ENCODE assay signal across 10 cellular contexts in the genomic region with DNA sequence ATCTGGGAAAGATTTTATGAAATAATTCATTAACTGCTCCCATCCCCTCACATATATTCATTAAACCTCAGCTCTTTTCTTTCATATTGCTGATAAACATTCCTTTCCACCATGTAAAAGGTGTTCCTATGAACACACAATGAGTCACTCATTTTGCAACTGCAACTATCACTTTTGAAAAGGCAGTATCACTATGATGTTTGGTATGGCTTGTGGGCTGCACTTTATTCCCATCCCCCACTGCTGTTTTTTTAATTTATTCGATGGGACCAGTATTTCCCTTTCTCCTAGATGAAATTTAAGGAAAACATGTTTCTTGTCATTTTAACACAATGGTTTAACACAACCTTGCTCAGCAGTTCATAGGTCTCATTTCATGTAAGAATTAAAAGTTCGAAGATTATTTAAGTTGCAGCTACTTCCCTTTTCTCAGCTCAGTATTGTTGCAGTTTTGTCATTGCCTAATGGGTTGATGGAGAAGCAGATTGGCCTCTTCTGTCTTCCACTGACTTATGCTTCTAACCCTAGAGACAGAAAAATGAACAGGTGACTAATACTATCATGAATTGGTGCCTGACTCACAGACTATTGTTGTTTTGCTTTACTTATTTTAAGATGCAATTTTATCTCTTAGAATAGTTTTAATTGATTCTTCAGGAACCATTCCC.
DNase-seq lines count a peak whose midpoint lies in the region; ATAC-seq and TF ChIP-seq lines count a peak whose summit lies in the region.
"Had no signal": no experiment of that assay in that cellular context is flagged by ENCODE, and none has a peak within 500 bp of the region (broad histone marks: within the 10 kb centered on the region; RNA-seq: fewer than 3 reads in every experiment).

No MANE protein-coding gene starts in this region.

- H3K27ac Mint-ChIP-seq in naive thymus-derived CD4-positive, alpha-beta T cell: no peak overlapping the region
- no peak overlapping the region for H3K27ac Mint-ChIP-seq in Caco-2 (ENCODE audit: unreplicated experiment)

- H3K4me3 Mint-ChIP-seq in naive thymus-derived CD4-positive, alpha-beta T cell: no peak overlapping the region
- no peak overlapping the region for H3K4me3 Mint-ChIP-seq in Caco-2 (ENCODE audit: unreplicated experiment)

- CTCF ChIA-PET in naive thymus-derived CD4-positive, alpha-beta T cell (lab: Charles Lee): no interaction called here
- CTCF ChIA-PET in Caco-2 (lab: Charles Lee): no interaction called here

- H3K27me3 ChIP-seq in spleen (replicated peaks in 1 of 7) (no peaks in the 10 kb centered on the region), Caco-2 (replicated peaks; ENCODE audit: control insufficient read depth, insufficient read depth, low read length) (no peaks in the 10 kb centered on the region)
- no peaks in the 10 kb centered on the region for H3K27me3 ChIP-seq in naive thymus-derived CD4-positive, alpha-beta T cell (ENCODE audit: control insufficient read depth in 2 of 2, insufficient read depth in 2 of 2, low read length in 2 of 2)
- H3K27me3 ChIP-seq: suprapubic skin had no signal

- ATAC-seq in GM19463 (IDR thresholded peaks at IDR 0.05; ENCODE audit: unreplicated experiment) (peak; percentile 91), HG03108 (IDR thresholded peaks at IDR 0.05; ENCODE audit: unreplicated experiment) (peak; percentile 86)
- no peak for ATAC-seq in naive thymus-derived CD4-positive, alpha-beta T cell

- H3K36me3 Mint-ChIP-seq in naive thymus-derived CD4-positive, alpha-beta T cell: no peaks in the 10 kb centered on the region
- H3K36me3 Mint-ChIP-seq in Caco-2 (ENCODE audit: insufficient read depth, unreplicated experiment): no peaks in the 10 kb centered on the region

- H3K4me3 ChIP-seq in spleen: no peak overlapping the region
- H3K4me3 ChIP-seq in naive thymus-derived CD4-positive, alpha-beta T cell (ENCODE audit: low read length): no peak overlapping the region
- no peak overlapping the region for H3K4me3 ChIP-seq in Caco-2 (ENCODE audit: low read depth, low read length)
- H3K4me3 ChIP-seq: suprapubic skin had no signal

- intact Hi-C loops in spleen (cut with DNase I; ENCODE audit: low total_unique reads) (no loop called here), Caco-2 (cut with micrococcal nuclease; ENCODE audit: unreplicated experiment) (no loop called here)
- intact Hi-C loops in naive thymus-derived CD4-positive, alpha-beta T cell (cut with micrococcal nuclease): no loop called here

- DNase-seq in GM10266 (ENCODE audit: extremely low spot score): peak; percentile 13
- DNase-seq in SIG-M5 (lab: John Stamatoyannopoulos, UW): peak; percentile 65
- no peak for DNase-seq in middle frontal gyrus (ENCODE audit: extremely low spot score, low spot score)
- no peak for DNase-seq in spleen
- no peak for DNase-seq in naive thymus-derived CD4-positive, alpha-beta T cell
- no peak for DNase-seq in Caco-2
- DNase-seq: DMS79 had no signal

- H3K36me3 ChIP-seq in spleen: no peaks in the 10 kb centered on the region
- no peaks in the 10 kb centered on the region for H3K36me3 ChIP-seq in naive thymus-derived CD4-positive, alpha-beta T cell (ENCODE audit: control insufficient read depth in 2 of 3, insufficient read depth in 3 of 3, low read length in 3 of 3)
- H3K36me3 ChIP-seq in Caco-2 (ENCODE audit: control insufficient read depth, insufficient read depth, low read length): no peaks in the 10 kb centered on the region
- H3K36me3 ChIP-seq: suprapubic skin had no signal

- H3K9me3 ChIP-seq in spleen (no peaks in the 10 kb centered on the region), Caco-2 (no peaks in the 10 kb centered on the region)
- no peaks in the 10 kb centered on the region for H3K9me3 ChIP-seq in naive thymus-derived CD4-positive, alpha-beta T cell (ENCODE audit: control insufficient read depth in 2 of 3, low read length in 3 of 3)
- H3K9me3 ChIP-seq: suprapubic skin had no signal

- peaks cover 0 to 15% (median 7%) of the 10 kb centered on the region in 5 donors for H3K27me3 Mint-ChIP-seq in naive thymus-derived CD4-positive, alpha-beta T cell
- no peaks in the 10 kb centered on the region for H3K27me3 Mint-ChIP-seq in Caco-2 (ENCODE audit: insufficient read depth, unreplicated experiment)

- WGBS in spleen, 5 donors: 61 to 82% (median 72%) methylated on average over 2 of the region's 2 CpGs

- TF ChIP-seq POLR2A in spleen (IDR thresholded peaks at IDR 0.05): no peak

- POLR2A ChIA-PET in naive thymus-derived CD4-positive, alpha-beta T cell (lab: Charles Lee): no interaction called here
- POLR2A ChIA-PET in Caco-2 (lab: Charles Lee): no interaction called here

- H3K9me3 Mint-ChIP-seq in naive thymus-derived CD4-positive, alpha-beta T cell: peaks cover 0 to 4% (median 0%) of the 10 kb centered on the region in 11 donors
- H3K9me3 Mint-ChIP-seq in Caco-2 (ENCODE audit: unreplicated experiment): no peaks in the 10 kb centered on the region

- BruUV-seq in Caco-2 (replicated peaks; lab: Mats Ljungman, UMichigan): no TSS peak

- TF ChIP-seq CTCF in GM10266 (IDR thresholded peaks at IDR 0.05; ENCODE audit: control insufficient read depth, insufficient read depth, low read depth, missing control alignments): no peak
- no peak for TF ChIP-seq CTCF in spleen (IDR thresholded peaks at IDR 0.05 in 8 of 11, conservative IDR thresholded peaks at IDR 0.05 in 3 of 11)
- TF ChIP-seq CTCF in Caco-2 (IDR thresholded peaks at IDR 0.05; ENCODE audit: insufficient read depth in 1 of 2, low read depth in 1 of 2, low read length in 1 of 2, severe bottlenecking in 1 of 2, unreplicated experiment in 1 of 2): no peak

- H3K4me1 ChIP-seq in spleen (no peaks in the 10 kb centered on the region), Caco-2 (no peaks in the 10 kb centered on the region)
- no peaks in the 10 kb centered on the region for H3K4me1 ChIP-seq in naive thymus-derived CD4-positive, alpha-beta T cell (ENCODE audit: control insufficient read depth in 2 of 2, insufficient read depth in 2 of 2, low read length in 2 of 2)
- H3K4me1 ChIP-seq: suprapubic skin had no signal

- no peak overlapping the region for H3K27ac ChIP-seq in spleen
- no peak overlapping the region for H3K27ac ChIP-seq in naive thymus-derived CD4-positive, alpha-beta T cell (ENCODE audit: low read depth, low read length)
- H3K27ac ChIP-seq: suprapubic skin had no signal

- H3K4me1 Mint-ChIP-seq in naive thymus-derived CD4-positive, alpha-beta T cell: no peaks in the 10 kb centered on the region
- no peaks in the 10 kb centered on the region for H3K4me1 Mint-ChIP-seq in Caco-2 (ENCODE audit: low read depth, unreplicated experiment)

Comparison
In these comparisons a context has a peak if more than half of its experiments do, and no peak if none do; other contexts are left out.
1. DNase-seq: peak in GM10266 (single experiment) and SIG-M5 (single experiment); none in middle frontal gyrus (single experiment), spleen (single experiment), naive thymus-derived CD4-positive, alpha-beta T cell (0 of 9) and Caco-2 (0 of 2).